Comparison of ENCODE assay signal across 1 cellular context in genomic region chr2:212359425-212360067, GRCh38.
TF ChIP-seq lines count a peak whose summit lies in the region.

No MANE protein-coding gene starts in this region.

TF ChIP-seq in HepG2, 621 proteins besides CTCF, POLR2A, EP300 and RAD21 (continued from another document):
- TF ChIP-seq ZUFSP (CRISPR knock-in tag; IDR thresholded peaks at IDR 0.05; ENCODE audit: borderline replicate concordance) (no peak), CREB1 (IDR thresholded peaks at IDR 0.05) (no peak), CREB1 (CRISPR knock-in tag; IDR thresholded peaks at IDR 0.05) (0 out of 2 replicates have a peak, but pooled peaks have one; percentile 17), MAFF (IDR thresholded peaks at IDR 0.05; ENCODE audit: low read depth, low read length) (peak; percentile 81), HDAC6 (IDR thresholded peaks at IDR 0.05; ENCODE audit: low read depth, low read length) (no peak), SOX6 (IDR thresholded peaks at IDR 0.05) (no peak), SOX6 (CRISPR knock-in tag; IDR thresholded peaks at IDR 0.05) (peak; percentile 92), ZFP36L2 (CRISPR knock-in tag; IDR thresholded peaks at IDR 0.05) (no peak), SALL1 (CRISPR knock-in tag; IDR thresholded peaks at IDR 0.05) (peak; percentile 45; the same call in 1 of the 2 replicates), FOXC1 (CRISPR knock-in tag; IDR thresholded peaks at IDR 0.05; ENCODE audit: borderline replicate concordance) (no peak), EHMT2 (IDR thresholded peaks at IDR 0.05; ENCODE audit: borderline replicate concordance, low read depth, low read length) (peak; percentile 63; the same call in 1 of the 2 replicates), MAFG (CRISPR knock-in tag; IDR thresholded peaks at IDR 0.05) (no peak), ZNF142 (CRISPR knock-in tag; IDR thresholded peaks at IDR 0.05) (no peak), CEBPG (CRISPR knock-in tag; IDR thresholded peaks at IDR 0.05) (peak; percentile 75), TCF7L2 (IDR thresholded peaks at IDR 0.05; ENCODE audit: low read depth, low read length) (peak; percentile 70), FOSL2 (CRISPR knock-in tag; IDR thresholded peaks at IDR 0.05) (no peak), ASH2L (IDR thresholded peaks at IDR 0.05; ENCODE audit: insufficient read length, low read depth, low read length) (peak; percentile 69), CAMTA2 (CRISPR knock-in tag; IDR thresholded peaks at IDR 0.05; ENCODE audit: borderline replicate concordance) (no peak), MAFK (conservative IDR thresholded peaks at IDR 0.05 in 1 of 2, IDR thresholded peaks at IDR 0.05 in 1 of 2; ENCODE audit: low read length in 2 of 2) (peak; percentile 68 to 89), KDM3A (CRISPR knock-in tag; IDR thresholded peaks at IDR 0.05; ENCODE audit: low read depth) (no peak), STAT6 (CRISPR knock-in tag; IDR thresholded peaks at IDR 0.05; ENCODE audit: borderline replicate concordance) (no peak)
- TF ChIP-seq, protein P1, sequence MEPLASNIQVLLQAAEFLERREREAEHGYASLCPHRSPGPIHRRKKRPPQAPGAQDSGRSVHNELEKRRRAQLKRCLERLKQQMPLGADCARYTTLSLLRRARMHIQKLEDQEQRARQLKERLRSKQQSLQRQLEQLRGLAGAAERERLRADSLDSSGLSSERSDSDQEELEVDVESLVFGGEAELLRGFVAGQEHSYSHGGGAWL (CRISPR knock-in tag; IDR thresholded peaks at IDR 0.05): no peak
- TF ChIP-seq, protein P2, sequence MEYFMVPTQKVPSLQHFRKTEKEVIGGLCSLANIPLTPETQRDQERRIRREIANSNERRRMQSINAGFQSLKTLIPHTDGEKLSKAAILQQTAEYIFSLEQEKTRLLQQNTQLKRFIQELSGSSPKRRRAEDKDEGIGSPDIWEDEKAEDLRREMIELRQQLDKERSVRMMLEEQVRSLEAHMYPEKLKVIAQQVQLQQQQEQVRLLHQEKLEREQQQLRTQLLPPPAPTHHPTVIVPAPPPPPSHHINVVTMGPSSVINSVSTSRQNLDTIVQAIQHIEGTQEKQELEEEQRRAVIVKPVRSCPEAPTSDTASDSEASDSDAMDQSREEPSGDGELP (IDR thresholded peaks at IDR 0.05; ENCODE audit: borderline replicate concordance, low read depth): no peak
- TF ChIP-seq, protein P3, sequence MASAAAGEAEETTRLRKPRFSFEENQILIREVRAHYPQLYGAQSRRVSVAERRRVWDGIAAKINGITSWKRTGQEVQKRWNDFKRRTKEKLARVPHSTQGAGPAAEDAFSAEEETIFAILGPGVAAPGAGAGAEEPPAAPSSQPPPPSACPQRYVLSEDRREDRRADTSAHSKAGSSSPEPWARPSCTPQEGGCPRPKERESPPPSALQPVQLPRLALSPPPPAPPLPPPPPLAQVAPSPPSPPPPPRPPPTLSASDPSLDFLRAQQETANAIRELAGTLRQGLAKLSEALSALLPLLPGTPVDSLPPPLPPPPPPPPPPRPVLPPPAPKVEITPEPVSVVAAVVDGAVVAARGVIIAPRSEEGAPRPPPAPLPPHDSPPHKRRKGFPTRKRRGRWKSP (CRISPR knock-in tag; IDR thresholded peaks at IDR 0.05): no peak
- TF ChIP-seq, protein P4, sequence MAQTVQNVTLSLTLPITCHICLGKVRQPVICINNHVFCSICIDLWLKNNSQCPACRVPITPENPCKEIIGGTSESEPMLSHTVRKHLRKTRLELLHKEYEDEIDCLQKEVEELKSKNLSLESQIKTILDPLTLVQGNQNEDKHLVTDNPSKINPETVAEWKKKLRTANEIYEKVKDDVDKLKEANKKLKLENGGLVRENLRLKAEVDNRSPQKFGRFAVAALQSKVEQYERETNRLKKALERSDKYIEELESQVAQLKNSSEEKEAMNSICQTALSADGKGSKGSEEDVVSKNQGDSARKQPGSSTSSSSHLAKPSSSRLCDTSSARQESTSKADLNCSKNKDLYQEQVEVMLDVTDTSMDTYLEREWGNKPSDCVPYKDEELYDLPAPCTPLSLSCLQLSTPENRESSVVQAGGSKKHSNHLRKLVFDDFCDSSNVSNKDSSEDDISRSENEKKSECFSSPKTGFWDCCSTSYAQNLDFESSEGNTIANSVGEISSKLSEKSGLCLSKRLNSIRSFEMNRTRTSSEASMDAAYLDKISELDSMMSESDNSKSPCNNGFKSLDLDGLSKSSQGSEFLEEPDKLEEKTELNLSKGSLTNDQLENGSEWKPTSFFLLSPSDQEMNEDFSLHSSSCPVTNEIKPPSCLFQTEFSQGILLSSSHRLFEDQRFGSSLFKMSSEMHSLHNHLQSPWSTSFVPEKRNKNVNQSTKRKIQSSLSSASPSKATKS (CRISPR knock-in tag; IDR thresholded peaks at IDR 0.05): no peak
- TF ChIP-seq, protein P5, sequence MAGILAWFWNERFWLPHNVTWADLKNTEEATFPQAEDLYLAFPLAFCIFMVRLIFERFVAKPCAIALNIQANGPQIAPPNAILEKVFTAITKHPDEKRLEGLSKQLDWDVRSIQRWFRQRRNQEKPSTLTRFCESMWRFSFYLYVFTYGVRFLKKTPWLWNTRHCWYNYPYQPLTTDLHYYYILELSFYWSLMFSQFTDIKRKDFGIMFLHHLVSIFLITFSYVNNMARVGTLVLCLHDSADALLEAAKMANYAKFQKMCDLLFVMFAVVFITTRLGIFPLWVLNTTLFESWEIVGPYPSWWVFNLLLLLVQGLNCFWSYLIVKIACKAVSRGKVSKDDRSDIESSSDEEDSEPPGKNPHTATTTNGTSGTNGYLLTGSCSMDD (CRISPR knock-in tag; IDR thresholded peaks at IDR 0.05): no peak
